ENCODE assay signal across 17 cellular contexts in genomic region chr14:96512602-96513397, GRCh38. TPM values are rescaled to one million over a fixed set of nuclear protein-coding genes. Genes with fewer than 3 reads are reported as not detected.
DNase-seq lines count a peak whose midpoint lies in the region; ATAC-seq lines count a peak whose summit lies in the region.
"Had no signal": no experiment of that assay in that cellular context is flagged by ENCODE, and none has a peak within 500 bp of the region (broad histone marks: within the 10 kb centered on the region; RNA-seq: fewer than 3 reads in every experiment).

No MANE protein-coding gene starts in this region.

- 70% methylated on average over 4 of the region's 5 CpGs for WGBS in HUES64

- H3K27ac Mint-ChIP-seq in activated T-cell treated with anti-CD3 and anti-CD28 coated beads, Interleukin-2, amount 50 U/mL, for 72 hours, result peak overlapping the region; percentile 75
- H3K27ac Mint-ChIP-seq: activated CD4-positive, alpha-beta memory T cell treated with anti-CD3 and anti-CD28 coated beads, Interleukin-2, amount 10 ng/mL, durations not matched to agents 7 days and 5 days; brain had no signal

- H3K4me3 ChIP-seq in HUES64 (ENCODE audit: low read length), result peak overlapping the region; percentile 20
- H3K4me3 ChIP-seq in iPS-18a (ENCODE audit: low read length), result peak overlapping the region; percentile 43
- H3K4me3 ChIP-seq: vagina had no signal

- H3K27ac ChIP-seq in HUES64 (ENCODE audit: low read depth, low read length) (peak overlapping the region; percentile 64; the same call in 1 of the 2 replicates), iPS-18a (ENCODE audit: low read length) (peak overlapping the region; percentile 49)
- H3K27ac ChIP-seq: vagina had no signal

- peaks cover 94% of the 10 kb centered on the region for H3K4me1 Mint-ChIP-seq in activated T-cell treated with anti-CD3 and anti-CD28 coated beads, Interleukin-2, amount 50 U/mL, for 72 hours (ENCODE audit: low read depth)

- H3K9ac ChIP-seq in HUES64 (ENCODE audit: low read depth, low read length) (peak overlapping the region; percentile 41; the same call in 1 of the 2 replicates), iPS-18a (ENCODE audit: low read length) (no peak overlapping the region)

- H3K27me3 ChIP-seq in HUES64 (ENCODE audit: insufficient read depth, low read length), result no peaks in the 10 kb centered on the region
- no peaks in the 10 kb centered on the region for H3K27me3 ChIP-seq in iPS-18a (ENCODE audit: control insufficient read depth, insufficient read depth, low read length)
- H3K27me3 ChIP-seq: vagina had no signal

- H3K4me1 ChIP-seq in HUES64 (ENCODE audit: insufficient read depth, low read length) (peaks cover 70% of the 10 kb centered on the region), iPS-18a (ENCODE audit: control insufficient read depth, low read depth, low read length) (peaks cover 58% of the 10 kb centered on the region)

- H3K9me3 Mint-ChIP-seq in activated T-cell treated with anti-CD3 and anti-CD28 coated beads, Interleukin-2, amount 50 U/mL, for 72 hours, result no peaks in the 10 kb centered on the region
- H3K9me3 Mint-ChIP-seq: activated CD4-positive, alpha-beta memory T cell treated with anti-CD3 and anti-CD28 coated beads, Interleukin-2, amount 10 ng/mL, durations not matched to agents 7 days and 5 days; neural crest cell had no signal

- H3K4me3 Mint-ChIP-seq in activated T-cell treated with anti-CD3 and anti-CD28 coated beads, Interleukin-2, amount 50 U/mL, for 72 hours, result peak overlapping the region; percentile 5 to 65
- H3K4me3 Mint-ChIP-seq: activated CD4-positive, alpha-beta memory T cell treated with anti-CD3 and anti-CD28 coated beads, Interleukin-2, amount 10 ng/mL, durations not matched to agents 7 days and 5 days; brain; neural crest cell had no signal

- H3K27me3 Mint-ChIP-seq in activated T-cell treated with anti-CD3 and anti-CD28 coated beads, Interleukin-2, amount 50 U/mL, for 72 hours (ENCODE audit: low read depth), result no peaks in the 10 kb centered on the region
- H3K27me3 Mint-ChIP-seq: activated CD4-positive, alpha-beta memory T cell treated with anti-CD3 and anti-CD28 coated beads, Interleukin-2, amount 10 ng/mL, durations not matched to agents 7 days and 5 days; brain had no signal

- H3K9me3 ChIP-seq in HUES64 (ENCODE audit: insufficient read depth, low read depth, low read length) (no peaks in the 10 kb centered on the region), iPS-18a (ENCODE audit: control insufficient read depth, low read depth, low read length) (no peaks in the 10 kb centered on the region)
- H3K9me3 ChIP-seq: vagina had no signal

- peak in 1 of 2 donors; percentile 38 for ATAC-seq in activated T-cell treated with anti-CD3 and anti-CD28 coated beads, Interleukin-2, amount 50 U/mL, for 72 hours (replicated peaks in 1 of 2)
- ATAC-seq in GM21515 (IDR thresholded peaks at IDR 0.05; ENCODE audit: unreplicated experiment) (no peak), HG03520 (IDR thresholded peaks at IDR 0.05; ENCODE audit: unreplicated experiment) (no peak)
- ATAC-seq: HCT116, left ventricle myocardium superior had no signal

- H3K36me3 Mint-ChIP-seq in activated T-cell treated with anti-CD3 and anti-CD28 coated beads, Interleukin-2, amount 50 U/mL, for 72 hours (ENCODE audit: insufficient read depth in 2 of 2), result peaks cover 0 to 2% of the 10 kb centered on the region in 2 donors

- no peak for DNase-seq in activated T-cell treated with anti-CD3 and anti-CD28 coated beads, Interleukin-2, amount 50 U/mL, for 72 hours
- DNase-seq in activated T-cell treated with anti-CD3 and anti-CD28 coated beads for 4 hours (no peak), renal cortical epithelial cell (ENCODE audit: low read depth) (peak; percentile 49), cerebellum (ENCODE audit: low spot score) (no peak)
- DNase-seq: activated CD4-positive, alpha-beta memory T cell treated with anti-CD3 and anti-CD28 coated beads, Interleukin-2, amount 10 ng/mL, durations not matched to agents 7 days and 5 days; activated gamma-delta T cell; left ventricle myocardium superior; SHP77; stimulated activated CD4-positive, alpha-beta T cell treated with anti-CD3 and anti-CD28 coated beads, Interleukin-4, amount 100 ng/mL, for 4 hours had no signal

- H3K36me3 ChIP-seq in HUES64 (ENCODE audit: insufficient read depth, low read length) (no peaks in the 10 kb centered on the region), iPS-18a (ENCODE audit: control insufficient read depth, low read depth, low read length) (no peaks in the 10 kb centered on the region)
- H3K36me3 ChIP-seq: vagina had no signal

RNA-seq across cellular contexts. Expression of gene PAPOLA, which starts 10.6 kb away (rescaled TPM):
- 100 to 1,000 TPM; 124 to 143 TPM for total RNA-seq in activated T-cell treated with anti-CD3 and anti-CD28 coated beads, Interleukin-2, amount 50 U/mL, for 72 hours
- 158 TPM for polyA plus RNA-seq in HUES64 (2013, experiment 1 of 2)
- polyA plus RNA-seq in HUES64 (2013, experiment 2 of 2), result 180 TPM
- total RNA-seq in renal cortical epithelial cell (55.6 and 184 TPM in 2 replicates), cerebellum (266 TPM)
